Comparison of ENCODE assay signal across 19 cellular contexts in genomic region chr12:93149228-93149627, GRCh38.
A peak's percentile ranks its signal among the peaks of the same experiment; 100 is the strongest.
DNase-seq lines count a peak whose midpoint lies in the region; ATAC-seq, FAIRE-seq and TF ChIP-seq lines count a peak whose summit lies in the region.
"Had no signal": no experiment of that assay in that cellular context is flagged by ENCODE, and none has a peak within 500 bp of the region (broad histone marks: within the 10 kb centered on the region; RNA-seq: fewer than 3 reads in every experiment).

No MANE protein-coding gene starts in this region.

- H3K4me1 Mint-ChIP-seq in osteocyte (ENCODE audit: unreplicated experiment): peaks cover 2% of the 10 kb centered on the region
- H3K4me1 Mint-ChIP-seq in activated CD4-positive, alpha-beta T cell treated with anti-CD3 and anti-CD28 coated beads, Interleukin-2, amount 10 ng/mL, durations not matched to agents 7 days and 5 days: no peaks in the 10 kb centered on the region
- H3K4me1 Mint-ChIP-seq: CD8-positive, alpha-beta memory T cell had no signal

- 57 to 77% (median 69%) methylated on average over 2 of the region's 2 CpGs for WGBS in small intestine, 3 donors

- POLR2A ChIA-PET in activated CD4-positive, alpha-beta T cell treated with anti-CD3 and anti-CD28 coated beads, Interleukin-2, amount 10 ng/mL, durations not matched to agents 7 days and 5 days (lab: Charles Lee): no interaction called here

- no peak for TF ChIP-seq CTCF in osteocyte (IDR thresholded peaks at IDR 0.05)
- TF ChIP-seq CTCF in left lung (IDR thresholded peaks at IDR 0.05): no peak

- H3K9me3 ChIP-seq in small intestine (ENCODE audit: control insufficient read depth, low read depth): no peaks in the 10 kb centered on the region
- no peaks in the 10 kb centered on the region for H3K9me3 ChIP-seq in left lung
- H3K9me3 ChIP-seq: BLaER1 had no signal

- H3K27ac ChIP-seq in small intestine (ENCODE audit: low read depth in 1 of 2, low read length in 1 of 2) (no peak overlapping the region), left lung (no peak overlapping the region)
- H3K27ac ChIP-seq: BLaER1, GM23248, HL-60 had no signal

- H3K27me3 ChIP-seq in small intestine (ENCODE audit: control insufficient read depth in 2 of 2, insufficient read depth in 2 of 2, low read length in 2 of 2): no peaks in the 10 kb centered on the region
- H3K27me3 ChIP-seq in left lung: no peaks in the 10 kb centered on the region
- H3K27me3 ChIP-seq: BLaER1 had no signal

- CTCF ChIA-PET in activated CD4-positive, alpha-beta T cell treated with anti-CD3 and anti-CD28 coated beads, Interleukin-2, amount 10 ng/mL, durations not matched to agents 7 days and 5 days (lab: Charles Lee): no interaction called here

- H3K4me1 ChIP-seq in small intestine (ENCODE audit: control insufficient read depth in 2 of 2, insufficient read depth in 1 of 2, low read depth in 1 of 2, low read length in 1 of 2) (peaks cover 0 to 2% of the 10 kb centered on the region in 2 donors), left lung (no peaks in the 10 kb centered on the region)
- H3K4me1 ChIP-seq: BLaER1 had no signal

- DNase-seq in NOMO-1 treated with DMSO at 0.1 percent for 48 hours (lab: John Stamatoyannopoulos, UW; ENCODE audit: unreplicated experiment) (peak; percentile 10), NOMO-1 treated with dmso at 0.1 percent for 144 hours (lab: John Stamatoyannopoulos, UW; ENCODE audit: unreplicated experiment) (no peak), islet precursor cell (peak; percentile 80), small intestine (peak; percentile 66), osteocyte (ENCODE audit: extremely low spot score, unreplicated experiment) (no peak), globus pallidus (ENCODE audit: low spot score) (no peak), left lung (no peak)
- DNase-seq in activated CD4-positive, alpha-beta T cell treated with anti-CD3 and anti-CD28 coated beads, Interleukin-2, amount 10 ng/mL, durations not matched to agents 7 days and 5 days: no peak
- DNase-seq: 8988T; AML-193; CD8-positive, alpha-beta memory T cell; DMS53; GF-D8; GM23248 had no signal

- ATAC-seq in left lung: no peak
- ATAC-seq: HCT116 had no signal

- H3K36me3 Mint-ChIP-seq in osteocyte (ENCODE audit: unreplicated experiment): no peaks in the 10 kb centered on the region
- no peaks in the 10 kb centered on the region for H3K36me3 Mint-ChIP-seq in activated CD4-positive, alpha-beta T cell treated with anti-CD3 and anti-CD28 coated beads, Interleukin-2, amount 10 ng/mL, durations not matched to agents 7 days and 5 days (ENCODE audit: low read depth)
- H3K36me3 Mint-ChIP-seq: CD8-positive, alpha-beta memory T cell had no signal

- H3K4me3 ChIP-seq in small intestine (ENCODE audit: low read depth in 1 of 2, low read length in 2 of 2): no peak overlapping the region
- H3K4me3 ChIP-seq in left lung: no peak overlapping the region
- H3K4me3 ChIP-seq: BLaER1, GM23248 had no signal

- no peak for FAIRE-seq in small intestine (lab: Jason Lieb, UNC)
- FAIRE-seq: GM18507, H54 had no signal

- H3K27me3 Mint-ChIP-seq in osteocyte (ENCODE audit: unreplicated experiment): peaks cover 2% of the 10 kb centered on the region
- H3K27me3 Mint-ChIP-seq in activated CD4-positive, alpha-beta T cell treated with anti-CD3 and anti-CD28 coated beads, Interleukin-2, amount 10 ng/mL, durations not matched to agents 7 days and 5 days: peaks cover 1% of the 10 kb centered on the region

- no peaks in the 10 kb centered on the region for H3K9me3 Mint-ChIP-seq in osteocyte (ENCODE audit: unreplicated experiment)
- H3K9me3 Mint-ChIP-seq in activated CD4-positive, alpha-beta T cell treated with anti-CD3 and anti-CD28 coated beads, Interleukin-2, amount 10 ng/mL, durations not matched to agents 7 days and 5 days: peaks cover 2% of the 10 kb centered on the region

- H3K36me3 ChIP-seq in small intestine (ENCODE audit: control insufficient read depth in 2 of 2, insufficient read depth in 2 of 2, low read length in 2 of 2) (no peaks in the 10 kb centered on the region), left lung (no peaks in the 10 kb centered on the region)
- H3K36me3 ChIP-seq: BLaER1 had no signal

- intact Hi-C loops in left lung (cut with DNase I): no loop called here

- no peak overlapping the region for H3K27ac Mint-ChIP-seq in osteocyte (ENCODE audit: unreplicated experiment)
- H3K27ac Mint-ChIP-seq in activated CD4-positive, alpha-beta T cell treated with anti-CD3 and anti-CD28 coated beads, Interleukin-2, amount 10 ng/mL, durations not matched to agents 7 days and 5 days: no peak overlapping the region
- H3K27ac Mint-ChIP-seq: CD8-positive, alpha-beta memory T cell had no signal

- no peak overlapping the region for H3K4me3 Mint-ChIP-seq in osteocyte (ENCODE audit: unreplicated experiment)
- H3K4me3 Mint-ChIP-seq in activated CD4-positive, alpha-beta T cell treated with anti-CD3 and anti-CD28 coated beads, Interleukin-2, amount 10 ng/mL, durations not matched to agents 7 days and 5 days: no peak overlapping the region
- H3K4me3 Mint-ChIP-seq: CD8-positive, alpha-beta memory T cell had no signal

Comparison
In these comparisons a context has a peak if more than half of its experiments do, and no peak if none do; other contexts are left out.
1. DNase-seq: peak in NOMO-1 treated with DMSO at 0.1 percent for 48 hours (single experiment), islet precursor cell (single experiment) and small intestine (single experiment); none in NOMO-1 treated with dmso at 0.1 percent for 144 hours (single experiment), osteocyte (single experiment), activated CD4-positive, alpha-beta T cell treated with anti-CD3 and anti-CD28 coated beads, Interleukin-2, amount 10 ng/mL, durations not matched to agents 7 days and 5 days (single experiment), globus pallidus (single experiment) and left lung (0 of 2).